In the genomic region with DNA sequence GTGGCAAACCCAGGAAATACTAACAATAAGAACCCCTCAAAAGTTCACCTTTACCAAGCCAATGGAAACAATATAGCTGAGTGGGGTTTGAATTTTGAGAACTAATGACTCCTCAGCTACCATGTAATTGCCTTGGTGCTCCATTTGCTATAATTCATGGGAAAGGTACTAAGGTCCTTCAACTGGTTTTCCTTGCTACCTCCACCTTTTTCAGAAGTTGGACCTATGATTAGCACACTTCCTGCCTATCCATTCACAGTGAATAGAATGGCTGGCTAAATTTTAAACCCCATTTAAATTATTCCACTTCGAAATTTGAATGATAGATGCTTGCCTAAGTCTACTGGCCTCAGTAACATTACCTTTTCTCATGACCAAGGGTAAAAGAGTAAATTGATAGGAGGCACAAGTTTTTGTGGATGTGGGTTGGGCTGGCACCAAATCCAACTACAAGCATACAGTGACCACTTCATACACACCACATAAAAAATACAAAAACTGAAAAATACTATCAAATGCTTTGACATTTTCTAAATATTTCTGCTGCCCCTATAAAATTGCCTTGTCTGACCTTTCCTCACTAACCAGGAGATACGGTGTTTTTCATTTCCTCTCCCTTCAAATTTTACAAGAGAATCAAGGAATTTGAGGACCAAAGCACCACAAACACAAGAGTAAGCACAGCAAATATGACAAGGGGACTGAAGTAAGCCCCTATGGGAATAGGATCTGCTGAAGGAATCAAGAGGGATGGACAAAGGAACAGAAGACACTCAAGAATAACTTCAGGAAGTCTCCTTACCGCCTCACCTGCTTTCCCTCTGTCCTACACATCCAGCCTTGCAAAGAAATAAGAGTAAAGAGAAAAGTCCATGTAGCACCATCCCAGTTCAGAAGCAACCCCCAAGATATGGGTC, we compare ENCODE assay signal across 1 cellular context.
TF ChIP-seq lines count a peak whose summit lies in the region.

No MANE protein-coding gene starts in this region.

TF ChIP-seq in GM23338, 12 proteins besides CTCF, POLR2A, EP300 and RAD21 (continued from another document):
- TF ChIP-seq, protein P1, sequence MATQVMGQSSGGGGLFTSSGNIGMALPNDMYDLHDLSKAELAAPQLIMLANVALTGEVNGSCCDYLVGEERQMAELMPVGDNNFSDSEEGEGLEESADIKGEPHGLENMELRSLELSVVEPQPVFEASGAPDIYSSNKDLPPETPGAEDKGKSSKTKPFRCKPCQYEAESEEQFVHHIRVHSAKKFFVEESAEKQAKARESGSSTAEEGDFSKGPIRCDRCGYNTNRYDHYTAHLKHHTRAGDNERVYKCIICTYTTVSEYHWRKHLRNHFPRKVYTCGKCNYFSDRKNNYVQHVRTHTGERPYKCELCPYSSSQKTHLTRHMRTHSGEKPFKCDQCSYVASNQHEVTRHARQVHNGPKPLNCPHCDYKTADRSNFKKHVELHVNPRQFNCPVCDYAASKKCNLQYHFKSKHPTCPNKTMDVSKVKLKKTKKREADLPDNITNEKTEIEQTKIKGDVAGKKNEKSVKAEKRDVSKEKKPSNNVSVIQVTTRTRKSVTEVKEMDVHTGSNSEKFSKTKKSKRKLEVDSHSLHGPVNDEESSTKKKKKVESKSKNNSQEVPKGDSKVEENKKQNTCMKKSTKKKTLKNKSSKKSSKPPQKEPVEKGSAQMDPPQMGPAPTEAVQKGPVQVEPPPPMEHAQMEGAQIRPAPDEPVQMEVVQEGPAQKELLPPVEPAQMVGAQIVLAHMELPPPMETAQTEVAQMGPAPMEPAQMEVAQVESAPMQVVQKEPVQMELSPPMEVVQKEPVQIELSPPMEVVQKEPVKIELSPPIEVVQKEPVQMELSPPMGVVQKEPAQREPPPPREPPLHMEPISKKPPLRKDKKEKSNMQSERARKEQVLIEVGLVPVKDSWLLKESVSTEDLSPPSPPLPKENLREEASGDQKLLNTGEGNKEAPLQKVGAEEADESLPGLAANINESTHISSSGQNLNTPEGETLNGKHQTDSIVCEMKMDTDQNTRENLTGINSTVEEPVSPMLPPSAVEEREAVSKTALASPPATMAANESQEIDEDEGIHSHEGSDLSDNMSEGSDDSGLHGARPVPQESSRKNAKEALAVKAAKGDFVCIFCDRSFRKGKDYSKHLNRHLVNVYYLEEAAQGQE (IDR thresholded peaks at IDR 0.05; ENCODE audit: unreplicated experiment) = no peak
